ENCODE assay signal across 1 cellular context in the genomic region with DNA sequence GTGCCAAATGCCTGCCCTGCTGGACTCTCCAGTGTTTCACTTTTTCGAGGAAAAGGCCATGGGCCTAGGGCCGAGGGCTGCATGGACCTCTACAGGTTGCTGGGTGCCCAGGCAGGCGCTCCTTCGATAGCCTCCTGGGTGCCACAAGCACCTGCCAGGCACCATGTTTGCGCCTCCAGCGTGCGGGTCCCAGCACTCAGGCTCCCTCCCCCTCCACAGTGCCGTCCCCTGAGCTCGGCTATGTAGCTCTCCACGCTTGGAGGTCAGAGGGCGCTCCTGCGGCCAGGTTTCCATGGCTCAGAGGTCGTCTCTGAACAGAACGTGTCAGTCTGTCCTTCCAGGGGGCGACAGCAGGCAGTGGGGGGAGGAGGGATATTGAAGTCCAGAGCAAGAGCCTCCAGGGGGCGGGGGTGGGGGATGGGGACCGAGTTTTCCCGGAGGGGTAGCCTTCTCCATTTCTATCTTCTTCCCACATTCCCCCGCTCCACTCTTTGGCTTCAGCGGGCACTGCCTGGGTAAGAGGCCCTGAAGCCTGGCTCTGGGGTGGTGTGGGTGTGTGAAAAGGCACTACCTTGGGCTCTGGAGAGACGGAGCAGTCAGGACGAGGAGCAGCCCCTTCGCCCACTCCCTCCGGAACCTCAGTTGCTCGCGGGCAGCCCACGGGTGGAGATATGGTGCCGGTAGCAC.
TF ChIP-seq lines count a peak whose summit lies in the region.

No MANE protein-coding gene starts in this region.

TF ChIP-seq in liver, 16 proteins besides CTCF, POLR2A, EP300 and RAD21:
- TF ChIP-seq YY1 (IDR thresholded peaks at IDR 0.05) (peak; percentile 62), SP1 (IDR thresholded peaks at IDR 0.05) (peak; percentile 71), TAF1 (conservative IDR thresholded peaks at IDR 0.05) (no peak), HNF4G (IDR thresholded peaks at IDR 0.05) (peak; percentile 27), RXRA (IDR thresholded peaks at IDR 0.05) (peak; percentile 76 to 85), HNF4A (conservative IDR thresholded peaks at IDR 0.05) (peak in 1 of 2 donors; percentile 78), MAX (IDR thresholded peaks at IDR 0.05) (no peak)
